ENCODE assay signal across 3 cellular contexts in the genomic region with DNA sequence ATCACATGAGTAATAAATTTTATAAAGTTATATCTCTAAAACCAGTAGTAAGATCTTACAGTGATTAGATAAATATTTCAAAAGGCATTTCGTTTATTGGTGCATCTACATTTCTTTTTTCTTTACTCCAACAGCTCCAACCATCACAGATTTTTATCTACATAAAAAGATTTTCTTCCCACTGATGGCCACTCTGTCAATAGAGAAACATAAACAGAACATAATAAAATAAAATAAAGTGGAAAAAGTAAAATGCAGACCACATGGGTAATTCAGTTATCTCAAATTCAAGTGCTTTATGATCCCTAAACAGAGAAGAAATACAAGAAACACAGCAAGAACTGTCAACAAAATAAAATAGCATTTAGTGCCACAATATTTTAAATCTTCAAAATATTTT.
"Had no signal": no experiment of that assay in that cellular context is flagged by ENCODE, and none has a peak within 500 bp of the region (broad histone marks: within the 10 kb centered on the region; RNA-seq: fewer than 3 reads in every experiment).

No MANE protein-coding gene starts in this region.

- DNase-seq: GDM1, GF-D8 had no signal

- H3K4me3 ChIP-seq: GM12878 had no signal

- ATAC-seq: GM12878 had no signal
